ENCODE assay signal across 9 cellular contexts in genomic region chr14:92551066-92551841, GRCh38. TPM values are rescaled to one million over a fixed set of nuclear protein-coding genes. Genes with fewer than 3 reads are reported as not detected.
DNase-seq lines count a peak whose midpoint lies in the region; ATAC-seq and TF ChIP-seq lines count a peak whose summit lies in the region.
"Had no signal": no experiment of that assay in that cellular context is flagged by ENCODE, and none has a peak within 500 bp of the region (broad histone marks: within the 10 kb centered on the region; RNA-seq: fewer than 3 reads in every experiment).

No MANE protein-coding gene starts in this region.

- H3K4me2 ChIP-seq in OCI-LY1 (ENCODE audit: low read length) = no peak overlapping the region

- H3K27me3 ChIP-seq in OCI-LY1 (ENCODE audit: insufficient read depth, low read length) = no peaks in the 10 kb centered on the region

- ATAC-seq in GM18909 (IDR thresholded peaks at IDR 0.05; ENCODE audit: poor library complexity, unreplicated experiment) (peak; percentile 68), HG02885 (IDR thresholded peaks at IDR 0.05; ENCODE audit: poor library complexity, unreplicated experiment) (peak; percentile 77)

- no peak for DNase-seq in progenitor cell of endocrine pancreas (ENCODE audit: low spot score, unreplicated experiment)
- DNase-seq in NCI-H82 (lab: John Stamatoyannopoulos, UW) = no peak
- DNase-seq in effector CD8-positive, alpha-beta T cell (lab: John Stamatoyannopoulos, UW) = no peak
- DNase-seq in hippocampal formation (lab: John Stamatoyannopoulos, UW) = no peak
- DNase-seq in amygdala (lab: John Stamatoyannopoulos, UW) = no peak

- H3K4me1 Mint-ChIP-seq in progenitor cell of endocrine pancreas (ENCODE audit: low read depth) = no peaks in the 10 kb centered on the region

- peaks cover 10% of the 10 kb centered on the region for H3K4me1 ChIP-seq in OCI-LY1 (ENCODE audit: insufficient read depth, low read length, severe bottlenecking)

- H3K9me3 ChIP-seq in OCI-LY1 (ENCODE audit: low read length) = no peaks in the 10 kb centered on the region

- no peaks in the 10 kb centered on the region for H3K36me3 Mint-ChIP-seq in progenitor cell of endocrine pancreas (ENCODE audit: insufficient read depth)

- H3K9me2 ChIP-seq in OCI-LY1 (ENCODE audit: low read depth, low read length) = no peaks in the 10 kb centered on the region

- no peaks in the 10 kb centered on the region for H3K27me3 Mint-ChIP-seq in progenitor cell of endocrine pancreas

- H3F3A ChIP-seq in OCI-LY1 (ENCODE audit: insufficient read depth, low read length) = no peaks in the 10 kb centered on the region

- TF ChIP-seq CTCF in OCI-LY1 (IDR thresholded peaks at IDR 0.05; ENCODE audit: low read length) (peak; percentile 12; the same call in 1 of the 2 replicates), progenitor cell of endocrine pancreas (IDR thresholded peaks at IDR 0.05; ENCODE audit: unreplicated experiment) (peak; percentile 10)

- no peaks in the 10 kb centered on the region for H3K9me3 Mint-ChIP-seq in progenitor cell of endocrine pancreas (ENCODE audit: low read depth)
- H3K9me3 Mint-ChIP-seq: activated T-helper 2 cell treated with anti-CD3 and anti-CD28 coated beads, Interferon-gamma antibody, Interleukin-2, Interleukin-4, amounts not matched to agents 10 μg/mL and 5 μg/mL and 100 μg/mL, durations not matched to agents 14 hours and 24 hours and 36 hours had no signal

- no peaks in the 10 kb centered on the region for H3K36me3 ChIP-seq in OCI-LY1 (ENCODE audit: insufficient read depth, low read length)

- no peak overlapping the region for H3K27ac Mint-ChIP-seq in progenitor cell of endocrine pancreas
- H3K27ac Mint-ChIP-seq: activated T-helper 2 cell treated with anti-CD3 and anti-CD28 coated beads, Interferon-gamma antibody, Interleukin-2, Interleukin-4, amounts not matched to agents 10 μg/mL and 5 μg/mL and 100 μg/mL, durations not matched to agents 14 hours and 24 hours and 36 hours had no signal

- no peak overlapping the region for H3K4me3 Mint-ChIP-seq in progenitor cell of endocrine pancreas (ENCODE audit: low read depth)

- H2AFZ ChIP-seq in OCI-LY1 (ENCODE audit: low read length) = no peak overlapping the region

- H4K20me1 ChIP-seq in OCI-LY1 (ENCODE audit: insufficient read depth, low read length) = no peaks in the 10 kb centered on the region

- H3K27ac ChIP-seq in OCI-LY1 (ENCODE audit: low read depth, low read length, poor library complexity, severe bottlenecking) = no peak overlapping the region

- no peak overlapping the region for H3K9ac ChIP-seq in OCI-LY1 (ENCODE audit: low read length)

- H3K4me3 ChIP-seq in OCI-LY1 (ENCODE audit: low read depth, low read length, poor library complexity, severe bottlenecking) = no peak overlapping the region

- H3K79me2 ChIP-seq in OCI-LY1 (ENCODE audit: insufficient read depth, low read length) = no peaks in the 10 kb centered on the region

RNA-seq across cellular contexts. Expression of gene RIN3, which starts 37.7 kb away (rescaled TPM):
- total RNA-seq in progenitor cell of endocrine pancreas = 6.7 and 6.9 TPM in 2 replicates
